In the genomic region with DNA sequence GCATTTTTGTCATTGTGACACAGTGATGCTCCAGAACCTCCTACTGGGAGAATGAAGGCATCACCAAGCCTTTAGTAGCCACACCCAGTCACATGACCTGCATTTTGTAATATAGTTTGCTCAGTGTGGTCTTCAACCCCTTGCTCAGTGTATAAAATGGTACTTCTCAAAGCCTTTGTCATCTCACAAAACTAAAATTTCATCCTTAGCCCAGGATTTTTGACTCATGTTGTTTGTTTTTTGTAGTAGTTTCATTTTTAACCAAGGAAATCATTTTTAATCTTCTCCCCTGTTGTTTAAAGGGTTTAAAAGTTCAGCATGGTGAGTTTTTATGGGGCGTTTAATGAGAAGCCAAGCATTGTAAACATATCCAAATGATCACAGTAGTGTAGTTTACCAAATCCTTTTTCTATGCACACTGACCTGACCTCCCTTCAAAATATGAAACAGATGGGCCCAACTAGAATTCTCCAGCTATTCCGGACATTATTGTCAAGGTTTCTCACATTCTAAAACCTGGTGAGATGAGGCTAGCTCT, we compare ENCODE assay signal across 14 cellular contexts. TPM values are rescaled to one million over a fixed set of nuclear protein-coding genes. Genes with fewer than 3 reads are reported as not detected.
DNase-seq lines count a peak whose midpoint lies in the region; ATAC-seq, FAIRE-seq and TF ChIP-seq lines count a peak whose summit lies in the region.
"Had no signal": no experiment of that assay in that cellular context is flagged by ENCODE, and none has a peak within 500 bp of the region (broad histone marks: within the 10 kb centered on the region; RNA-seq: fewer than 3 reads in every experiment).

No MANE protein-coding gene starts in this region.

- no peaks in the 10 kb centered on the region; the same call in 1 of the 2 replicates for H3K9me3 ChIP-seq in MG63
- H3K9me3 ChIP-seq in esophagus squamous epithelium: no peaks in the 10 kb centered on the region
- no peaks in the 10 kb centered on the region for H3K9me3 ChIP-seq in psoas muscle
- H3K9me3 ChIP-seq: right lobe of liver had no signal

- ATAC-seq in psoas muscle (peak in 1 of 4 donors; percentile 37), GM19467 (IDR thresholded peaks at IDR 0.05; ENCODE audit: unreplicated experiment) (no peak), HG03460 (IDR thresholded peaks at IDR 0.05; ENCODE audit: unreplicated experiment) (no peak)
- ATAC-seq: CD8-positive, alpha-beta T cell; GM12878; right lobe of liver had no signal

- DNase-seq in AG20443 (ENCODE audit: low spot score): peak; percentile 24
- DNase-seq in MG63: peak; percentile 31
- DNase-seq in esophagus squamous epithelium (lab: John Stamatoyannopoulos, UW): no peak
- DNase-seq in psoas muscle: no peak
- DNase-seq in GM12892 (ENCODE audit: insufficient read length): no peak
- DNase-seq in occipital lobe (lab: John Stamatoyannopoulos, UW): no peak
- DNase-seq: CD8-positive, alpha-beta T cell; NCI-H2081 treated with DMSO at 0.1 percent for 48 hours; right lobe of liver had no signal

- H3K4me3 ChIP-seq in MG63 (no peak overlapping the region), esophagus squamous epithelium (no peak overlapping the region), psoas muscle (peak overlapping the region; percentile 42)
- H3K4me3 ChIP-seq: GM12878, PC-9, right lobe of liver had no signal

- intact Hi-C loops in esophagus squamous epithelium (cut with DNase I): no loop called here
- intact Hi-C loops in psoas muscle (cut with DNase I): no loop called here

- H3K27me3 ChIP-seq in MG63 (no peaks in the 10 kb centered on the region), esophagus squamous epithelium (no peaks in the 10 kb centered on the region), psoas muscle (ENCODE audit: insufficient read depth in 3 of 3, low read length in 2 of 3) (no peaks in the 10 kb centered on the region)
- H3K27me3 ChIP-seq: right lobe of liver had no signal

- TF ChIP-seq CTCF in esophagus squamous epithelium (IDR thresholded peaks at IDR 0.05) (no peak), psoas muscle (IDR thresholded peaks at IDR 0.05) (no peak)

- peaks cover 24% of the 10 kb centered on the region for H3K36me3 ChIP-seq in MG63
- H3K36me3 ChIP-seq in esophagus squamous epithelium: no peaks in the 10 kb centered on the region
- H3K36me3 ChIP-seq in psoas muscle (ENCODE audit: insufficient read depth in 1 of 2, low read depth in 1 of 2): peaks cover 0 to 53% of the 10 kb centered on the region in 2 donors
- H3K36me3 ChIP-seq: right lobe of liver had no signal

- peaks cover 0 to 36% (median 9%) of the 10 kb centered on the region in 3 donors for H3K4me1 ChIP-seq in esophagus squamous epithelium
- peaks cover 74% of the 10 kb centered on the region for H3K4me1 ChIP-seq in psoas muscle
- H3K4me1 ChIP-seq: right lobe of liver had no signal

- TF ChIP-seq POLR2A in esophagus squamous epithelium (IDR thresholded peaks at IDR 0.05) (no peak), GM12892 (IDR thresholded peaks at IDR 0.05; ENCODE audit: low read depth, low read length) (no peak)

- H3K27ac ChIP-seq in esophagus squamous epithelium (peak overlapping the region in 3 of 4 donors; percentile 6 to 49 (median 38)), psoas muscle (peak overlapping the region; percentile 67)
- H3K27ac ChIP-seq: PC-9, right lobe of liver had no signal

- WGBS in esophagus squamous epithelium, 2 donors: 54 to 58% methylated on average over 2 of the region's 2 CpGs
- 39 to 60% (median 51%) methylated on average over 2 of the region's 2 CpGs for WGBS in psoas muscle, 3 donors

- FAIRE-seq in GM12892 (lab: Jason Lieb, UNC): no peak
- FAIRE-seq: bronchial epithelial cell, GM12878 had no signal

RNA-seq across cellular contexts. Expression of a gene that starts 25.4 kb away (rescaled TPM):
- 0.43 and 3.7 TPM in 2 replicates for total RNA-seq in MG63 (2014; rRNA removed; shearing (Covaris generic); ENCODE audit: low replicate concordance)
- total RNA-seq in esophagus squamous epithelium (1 to 10 TPM in 2 of 4 donors, under 1 TPM in 2; 0.30 to 5.5 (median 0.83) TPM), psoas muscle (100 to 1,000 TPM in 2 of 4 donors, 10 to 100 TPM in 2; 49.1 to 206 (median 90.3) TPM), occipital lobe (50.4 TPM)
- 100 to 1,000 TPM in 1 of 3 donors, 10 to 100 TPM in 2; 27.1 to 129 (median 68.6) TPM for polyA plus RNA-seq in psoas muscle
- 0.42 TPM for polyA plus RNA-seq in GM12892 (2012; ENCODE audit: missing spikeins)
- total RNA-seq: CD8-positive, alpha-beta T cell had no signal

Comparison
In these comparisons a context has a peak if more than half of its experiments do, and no peak if none do; other contexts are left out.
1. DNase-seq: peak in AG20443 (single experiment) and MG63 (single experiment); none in esophagus squamous epithelium (single experiment), psoas muscle (0 of 2), GM12892 (single experiment) and occipital lobe (single experiment).